Comparison of ENCODE assay signal across 8 cellular contexts in genomic region chr7:150404172-150404784, GRCh38. TPM values are rescaled to one million over a fixed set of nuclear protein-coding genes. Genes with fewer than 3 reads are reported as not detected.
DNase-seq lines count a peak whose midpoint lies in the region; ATAC-seq, FAIRE-seq and TF ChIP-seq lines count a peak whose summit lies in the region.

No MANE protein-coding gene starts in this region.

- no peaks in the 10 kb centered on the region for H3K9me3 ChIP-seq in T-helper 17 cell (ENCODE audit: control insufficient read depth, low read length, poor library complexity, severe bottlenecking)

- TF ChIP-seq CTCF in fibroblast of pulmonary artery (IDR thresholded peaks at IDR 0.05; ENCODE audit: low read length, missing control alignments) (no peak), progenitor cell of endocrine pancreas (IDR thresholded peaks at IDR 0.05; ENCODE audit: unreplicated experiment) (no peak)

- H3K4me3 ChIP-seq in fibroblast of pulmonary artery (replicated peaks; ENCODE audit: low read depth, low read length) = peak overlapping the region; percentile 75

- H3K4me1 Mint-ChIP-seq in T-helper 17 cell (peaks cover 35% of the 10 kb centered on the region), progenitor cell of endocrine pancreas (ENCODE audit: low read depth) (peaks cover 50% of the 10 kb centered on the region)

- H3K9me3 Mint-ChIP-seq in progenitor cell of endocrine pancreas (ENCODE audit: low read depth) = no peaks in the 10 kb centered on the region

- ATAC-seq in T-helper 17 cell = no peak

- H3K36me3 Mint-ChIP-seq in T-helper 17 cell (ENCODE audit: low read depth) = peaks cover 4% of the 10 kb centered on the region
- H3K36me3 Mint-ChIP-seq in progenitor cell of endocrine pancreas (ENCODE audit: insufficient read depth) = peaks cover 4% of the 10 kb centered on the region

- H3K4me3 Mint-ChIP-seq in T-helper 17 cell (peak overlapping the region; percentile 99), progenitor cell of endocrine pancreas (ENCODE audit: low read depth) (peak overlapping the region; percentile 94)

- peak; percentile 60 for FAIRE-seq in GM18507 (lab: Jason Lieb, UNC)

- no peaks in the 10 kb centered on the region for H3K27me3 Mint-ChIP-seq in T-helper 17 cell
- H3K27me3 Mint-ChIP-seq in progenitor cell of endocrine pancreas = no peaks in the 10 kb centered on the region

- no peak for DNase-seq in GM18507 (ENCODE audit: extremely low spot score, insufficient read length, low read depth)
- DNase-seq in T-helper 17 cell = peak in 1 of 3 donors; percentile 7
- peak; percentile 16 for DNase-seq in fibroblast of pulmonary artery (ENCODE audit: low read depth)
- DNase-seq in progenitor cell of endocrine pancreas (ENCODE audit: low spot score, unreplicated experiment) = no peak
- no peak for DNase-seq in mucosa of gallbladder (ENCODE audit: low spot score)
- no peak for DNase-seq in GOT3 (lab: John Stamatoyannopoulos, UW)
- no peak for DNase-seq in HuH-7 (ENCODE audit: low spot score)
- no peak for DNase-seq in SKM-1 treated with dmso at 0.1 percent for 144 hours (lab: John Stamatoyannopoulos, UW; ENCODE audit: unreplicated experiment)

- H3K27ac Mint-ChIP-seq in T-helper 17 cell (peak overlapping the region; percentile 98), progenitor cell of endocrine pancreas (peak overlapping the region; percentile 87)

RNA-seq across cellular contexts. Expression of gene ZNF775, which starts 25.1 kb away (rescaled TPM):
- total RNA-seq in T-helper 17 cell = 1 to 10 TPM; 1.4 to 2.1 TPM
- 10.8 and 13.4 TPM in 2 replicates for total RNA-seq in progenitor cell of endocrine pancreas
- total RNA-seq in mucosa of gallbladder = 9.4 TPM

RNA-seq across cellular contexts. Expression of gene REPIN1, which starts 35.7 kb away (rescaled TPM):
- 10 to 100 TPM; 43.0 to 49.8 TPM for total RNA-seq in T-helper 17 cell
- total RNA-seq in progenitor cell of endocrine pancreas = 148 and 153 TPM in 2 replicates
- total RNA-seq in mucosa of gallbladder = 145 TPM

RNA-seq across cellular contexts. Expression of gene GIMAP8, which starts 46.2 kb away (rescaled TPM):
- total RNA-seq in T-helper 17 cell (10 to 100 TPM in 1 of 2 donors, 1 to 10 TPM in 1; 8.1 to 12.0 TPM), progenitor cell of endocrine pancreas (not detected in 2 replicates), mucosa of gallbladder (11.4 TPM)
